ENCODE assay signal across 8 cellular contexts in genomic region chr11:114159320-114159719, GRCh38.
A peak's percentile ranks its signal among the peaks of the same experiment; 100 is the strongest.
DNase-seq lines count a peak whose midpoint lies in the region; ATAC-seq and TF ChIP-seq lines count a peak whose summit lies in the region.

No MANE protein-coding gene starts in this region.

- DNase-seq in activated naive CD4-positive, alpha-beta T cell (lab: John Stamatoyannopoulos, UW) = no peak
- DNase-seq in chondrocyte (ENCODE audit: low spot score) (no peak), naive B cell (no peak), upper lobe of left lung (no peak), KBM-7 (no peak), amniotic stem cell (lab: John Stamatoyannopoulos, UW) (no peak)

- no peaks in the 10 kb centered on the region for H3K27me3 Mint-ChIP-seq in activated naive CD4-positive, alpha-beta T cell treated with anti-CD3 and anti-CD28 coated beads, Interleukin-2, amount 50 U/mL, for 24 hours
- H3K27me3 Mint-ChIP-seq in chondrocyte (ENCODE audit: low read depth) (no peaks in the 10 kb centered on the region), naive B cell (no peaks in the 10 kb centered on the region)

- H3K36me3 Mint-ChIP-seq in activated naive CD4-positive, alpha-beta T cell treated with anti-CD3 and anti-CD28 coated beads, Interleukin-2, amount 50 U/mL, for 24 hours = no peaks in the 10 kb centered on the region
- H3K36me3 Mint-ChIP-seq in chondrocyte (ENCODE audit: low read depth) = peaks cover 11% of the 10 kb centered on the region
- peaks cover 5 to 10% of the 10 kb centered on the region in 2 donors for H3K36me3 Mint-ChIP-seq in naive B cell

- in situ Hi-C loops in KBM-7 (cut with MboI; ENCODE audit: low pct_unique_long_range_greater_than_20kb, low sequenced_read_pairs) = no loop called here

- TF ChIP-seq CTCF in chondrocyte (IDR thresholded peaks at IDR 0.05) = no peak
- TF ChIP-seq CTCF in upper lobe of left lung (IDR thresholded peaks at IDR 0.05) = no peak

- H3K9me3 Mint-ChIP-seq in activated naive CD4-positive, alpha-beta T cell treated with anti-CD3 and anti-CD28 coated beads, Interleukin-2, amount 50 U/mL, for 24 hours = no peaks in the 10 kb centered on the region
- H3K9me3 Mint-ChIP-seq in chondrocyte (ENCODE audit: low read depth) = no peaks in the 10 kb centered on the region
- H3K9me3 Mint-ChIP-seq in naive B cell = peaks cover 0 to 7% (median 0%) of the 10 kb centered on the region in 7 donors

- no peak for TF ChIP-seq EP300 in upper lobe of left lung (IDR thresholded peaks at IDR 0.05)

- H3K36me3 ChIP-seq in upper lobe of left lung = peaks cover 9 to 47% (median 17%) of the 10 kb centered on the region in 4 donors

- H3K27me3 ChIP-seq in upper lobe of left lung = no peaks in the 10 kb centered on the region

- H3K4me3 Mint-ChIP-seq in activated naive CD4-positive, alpha-beta T cell treated with anti-CD3 and anti-CD28 coated beads, Interleukin-2, amount 50 U/mL, for 24 hours = peak overlapping the region; percentile 72
- H3K4me3 Mint-ChIP-seq in chondrocyte (ENCODE audit: unreplicated experiment) = no peak overlapping the region
- H3K4me3 Mint-ChIP-seq in naive B cell = peak overlapping the region; percentile 65 to 87 (median 78)

- ATAC-seq in naive B cell (ENCODE audit: low read depth in 2 of 2) (no peak), upper lobe of left lung (ENCODE audit: low FRiP score in 2 of 2) (no peak), GM18519 (IDR thresholded peaks at IDR 0.05; ENCODE audit: low FRiP score, unreplicated experiment) (no peak)

- peak overlapping the region; percentile 95 to 99 (median 96) for H3K27ac ChIP-seq in upper lobe of left lung

- peaks cover 94 to 99% (median 96%) of the 10 kb centered on the region in 4 donors for H3K4me1 ChIP-seq in upper lobe of left lung

- H3K4me3 ChIP-seq in upper lobe of left lung = no peak overlapping the region

- TF ChIP-seq POLR2A in upper lobe of left lung (IDR thresholded peaks at IDR 0.05) = no peak

- peak overlapping the region; percentile 25 for H3K27ac Mint-ChIP-seq in activated naive CD4-positive, alpha-beta T cell treated with anti-CD3 and anti-CD28 coated beads, Interleukin-2, amount 50 U/mL, for 24 hours
- peak overlapping the region; percentile 98 for H3K27ac Mint-ChIP-seq in chondrocyte (ENCODE audit: unreplicated experiment)
- peak overlapping the region; percentile 92 to 98 (median 96) for H3K27ac Mint-ChIP-seq in naive B cell

- H3K4me1 Mint-ChIP-seq in activated naive CD4-positive, alpha-beta T cell treated with anti-CD3 and anti-CD28 coated beads, Interleukin-2, amount 50 U/mL, for 24 hours = peaks cover 77% of the 10 kb centered on the region
- H3K4me1 Mint-ChIP-seq in chondrocyte (ENCODE audit: low read depth) (peaks cover 76% of the 10 kb centered on the region), naive B cell (peaks cover 69 to 96% (median 96%) of the 10 kb centered on the region in 3 donors)

- H3K9me3 ChIP-seq in upper lobe of left lung = no peaks in the 10 kb centered on the region

- WGBS in upper lobe of left lung, 2 donors = 44 to 55% methylated on average over 5 of the region's 5 CpGs

Comparison
In these comparisons a context has a peak if more than half of its experiments do, and no peak if none do; other contexts are left out.
1. H3K27ac Mint-ChIP-seq: peak in every context shown above with its lines; median percentile 98 in chondrocyte; 96 in naive B cell; 25 in activated naive CD4-positive, alpha-beta T cell treated with anti-CD3 and anti-CD28 coated beads, Interleukin-2, amount 50 U/mL, for 24 hours.